In genomic region chr1:188137221-188137620, GRCh38 we compare ENCODE assay signal across 2 cellular contexts.
TF ChIP-seq lines count a peak whose summit lies in the region.

No MANE protein-coding gene starts in this region.

TF ChIP-seq in IMR-90, 13 proteins besides CTCF, POLR2A, EP300 and RAD21:
- TF ChIP-seq MAFK (IDR thresholded peaks at IDR 0.05; ENCODE audit: low read depth, low read length) = peak; percentile 52
- TF ChIP-seq RCOR1 (IDR thresholded peaks at IDR 0.05; ENCODE audit: insufficient replicate concordance, low read length) = no peak
- TF ChIP-seq BHLHE40 (IDR thresholded peaks at IDR 0.05; ENCODE audit: low read depth, low read length) = no peak

TF ChIP-seq in endothelial cell of umbilical vein, 7 proteins besides CTCF, POLR2A, EP300 and RAD21:
- TF ChIP-seq MAX (IDR thresholded peaks at IDR 0.05; ENCODE audit: insufficient read depth, insufficient read length) (no peak), MYC (IDR thresholded peaks at IDR 0.05; ENCODE audit: low read depth, low read length) (no peak), EZH2 (IDR thresholded peaks at IDR 0.05; ENCODE audit: borderline replicate concordance, low read depth, low read length, severe bottlenecking) (no peak), FOS (IDR thresholded peaks at IDR 0.05; ENCODE audit: borderline replicate concordance, insufficient read depth, low read length) (no peak), GATA2 (IDR thresholded peaks at IDR 0.05; ENCODE audit: insufficient read depth, insufficient read length, low read depth, low read length) (no peak), POLR2AphosphoS5 (IDR thresholded peaks at IDR 0.05; ENCODE audit: insufficient read depth, low read depth, low read length) (no peak), JUN (IDR thresholded peaks at IDR 0.05; ENCODE audit: borderline replicate concordance, insufficient read depth, insufficient read length, low read depth) (no peak)
